Comparison of ENCODE assay signal across 11 cellular contexts in genomic region chr11:93512073-93512475, GRCh38. TPM values are rescaled to one million over a fixed set of nuclear protein-coding genes. Genes with fewer than 3 reads are reported as not detected.
A peak's percentile ranks its signal among the peaks of the same experiment; 100 is the strongest.
DNase-seq lines count a peak whose midpoint lies in the region; ATAC-seq lines count a peak whose summit lies in the region.
"Had no signal": no experiment of that assay in that cellular context is flagged by ENCODE, and none has a peak within 500 bp of the region (broad histone marks: within the 10 kb centered on the region; RNA-seq: fewer than 3 reads in every experiment).

No MANE protein-coding gene starts in this region.

- H3K27ac Mint-ChIP-seq in activated T-cell treated with anti-CD3 and anti-CD28 coated beads, Interleukin-2, amount 50 U/mL, for 72 hours, result peak overlapping the region; percentile 94

- ATAC-seq in activated CD4-positive, CD25-positive, alpha-beta regulatory T cell treated with anti-CD3 and anti-CD28 coated beads, Interleukin-2, amount 50 U/mL, for 24 hours, result peak; percentile 54 to 82
- peak; percentile 80 for ATAC-seq in GM21423 (IDR thresholded peaks at IDR 0.05; ENCODE audit: unreplicated experiment)
- peak; percentile 79 for ATAC-seq in HG03066 (IDR thresholded peaks at IDR 0.05; ENCODE audit: low read depth, unreplicated experiment)
- peak; percentile 95 to 97 for ATAC-seq in activated T-cell treated with anti-CD3 and anti-CD28 coated beads, Interleukin-2, amount 50 U/mL, for 72 hours (replicated peaks in 1 of 2)
- no peak for ATAC-seq in left cardiac atrium

- H3K9me3 Mint-ChIP-seq in activated T-cell treated with anti-CD3 and anti-CD28 coated beads, Interleukin-2, amount 50 U/mL, for 72 hours, result peaks cover 3 to 5% of the 10 kb centered on the region in 2 donors

- no peaks in the 10 kb centered on the region for H3K27me3 Mint-ChIP-seq in activated T-cell treated with anti-CD3 and anti-CD28 coated beads, Interleukin-2, amount 50 U/mL, for 72 hours (ENCODE audit: low read depth)

- H3K4me1 Mint-ChIP-seq in activated T-cell treated with anti-CD3 and anti-CD28 coated beads, Interleukin-2, amount 50 U/mL, for 72 hours (ENCODE audit: low read depth), result peaks cover 16% of the 10 kb centered on the region

- H3K4me3 Mint-ChIP-seq in activated T-cell treated with anti-CD3 and anti-CD28 coated beads, Interleukin-2, amount 50 U/mL, for 72 hours, result peak overlapping the region; percentile 1 to 76
- H3K4me3 Mint-ChIP-seq: H9 had no signal

- no peak for DNase-seq in activated CD4-positive, CD25-positive, alpha-beta regulatory T cell treated with anti-CD3 and anti-CD28 coated beads, Interleukin-2, amount 50 U/mL, for 72 hours
- peak; percentile 23 to 32 for DNase-seq in activated T-cell treated with anti-CD3 and anti-CD28 coated beads, Interleukin-2, amount 50 U/mL, for 72 hours
- DNase-seq in occipital lobe (lab: John Stamatoyannopoulos, UW) (no peak), left cardiac atrium (no peak), Kasumi-1 (lab: John Stamatoyannopoulos, UW) (no peak)
- DNase-seq: 8988T, H9, NCI-H1092 had no signal

- intact Hi-C loops in left cardiac atrium (cut with DNase I), result no loop called here

- H3K36me3 Mint-ChIP-seq in activated T-cell treated with anti-CD3 and anti-CD28 coated beads, Interleukin-2, amount 50 U/mL, for 72 hours (ENCODE audit: insufficient read depth in 2 of 2), result peaks cover 0 to 2% of the 10 kb centered on the region in 2 donors

RNA-seq across cellular contexts. Expression of gene SMCO4, which starts 31.1 kb away (rescaled TPM):
- 10 to 100 TPM; 28.4 to 36.1 TPM for total RNA-seq in activated T-cell treated with anti-CD3 and anti-CD28 coated beads, Interleukin-2, amount 50 U/mL, for 72 hours
- total RNA-seq in occipital lobe (1.4 TPM), left cardiac atrium (10 to 100 TPM; 35.9 to 40.7 TPM)

Comparison
In these comparisons a context has a peak if more than half of its experiments do, and no peak if none do; other contexts are left out.
1. ATAC-seq: peak in activated CD4-positive, CD25-positive, alpha-beta regulatory T cell treated with anti-CD3 and anti-CD28 coated beads, Interleukin-2, amount 50 U/mL, for 24 hours (2 of 2), GM21423 (single experiment), HG03066 (single experiment) and activated T-cell treated with anti-CD3 and anti-CD28 coated beads, Interleukin-2, amount 50 U/mL, for 72 hours (2 of 2); none in left cardiac atrium (0 of 2).
2. DNase-seq: peak in activated T-cell treated with anti-CD3 and anti-CD28 coated beads, Interleukin-2, amount 50 U/mL, for 72 hours (2 of 2); none in activated CD4-positive, CD25-positive, alpha-beta regulatory T cell treated with anti-CD3 and anti-CD28 coated beads, Interleukin-2, amount 50 U/mL, for 72 hours (single experiment), occipital lobe (single experiment), left cardiac atrium (single experiment) and Kasumi-1 (0 of 2).
3. RNA of gene SMCO4, which starts 31.1 kb away (total RNA-seq): 35.9 to 40.7 TPM in left cardiac atrium and 28.4 to 36.1 TPM in activated T-cell treated with anti-CD3 and anti-CD28 coated beads, Interleukin-2, amount 50 U/mL, for 72 hours; 1.4 TPM in occipital lobe (single experiment); every median in the first group is over 10 times any median in the second.